Comparison of ENCODE assay signal across 1 cellular context in genomic region chr11:102406099-102406498, GRCh38.
TF ChIP-seq lines count a peak whose summit lies in the region.

No MANE protein-coding gene starts in this region.

TF ChIP-seq in HepG2, 621 proteins besides CTCF, POLR2A, EP300 and RAD21:
- TF ChIP-seq JUNB (CRISPR knock-in tag; IDR thresholded peaks at IDR 0.05; ENCODE audit: borderline replicate concordance), result no peak
- peak; percentile 48; the same call in 1 of the 2 replicates for TF ChIP-seq PAF1 (CRISPR knock-in tag; IDR thresholded peaks at IDR 0.05)
- no peak for TF ChIP-seq BCL3 (CRISPR knock-in tag; IDR thresholded peaks at IDR 0.05)
- TF ChIP-seq GTF3A (CRISPR knock-in tag; conservative IDR thresholded peaks at IDR 0.05), result no peak
- TF ChIP-seq ZNF7 (CRISPR knock-in tag; IDR thresholded peaks at IDR 0.05), result peak; percentile 68
- TF ChIP-seq RBM22 (optimal IDR thresholded peaks at IDR 0.05; ENCODE audit: low read length), result peak; percentile 95
